In genomic region chr15:73051811-73052678, GRCh38 we compare ENCODE assay signal across 8 cellular contexts. TPM values are rescaled to one million over a fixed set of nuclear protein-coding genes. Genes with fewer than 3 reads are reported as not detected.
DNase-seq lines count a peak whose midpoint lies in the region; ATAC-seq, FAIRE-seq and TF ChIP-seq lines count a peak whose summit lies in the region.

NEO1 (plus strand) TSS chr15:73052463; CDS start chr15:73052676, 213 bp downstream.

- peak within 1 kb of the TSS in 1 of 2 experiments; percentile 72; a peak in 2 of 4 replicates for H4K8ac ChIP-seq in IMR-90 (ENCODE audit: low read depth in 2 of 2, low read length in 2 of 2)

- intact Hi-C loops in IMR-90 (cut with micrococcal nuclease): loop anchor here (2.0 to 5.0 kb wide), 2 partner anchors 50 to 255 kb away; no protein-coding TSS in a partner anchor

- H4K91ac ChIP-seq in IMR-90 (ENCODE audit: insufficient read depth, low read depth, low read length): 0 out of 2 replicates have a peak within 1 kb of the TSS, but pooled peaks have one; percentile 46

- H3K9me1 ChIP-seq in IMR-90 (ENCODE audit: insufficient read depth, low read length): no peaks in the 10 kb centered on the region; the same call in 1 of the 2 replicates

- peak within 1 kb of the TSS; percentile 56 for H3K27ac Mint-ChIP-seq in activated T-helper 17 cell treated with anti-CD3 and anti-CD28 coated beads, Interleukin-2, amount 50 U/mL, for 72 hours

- H3K4me3 ChIP-seq in IMR-90 (ENCODE audit: insufficient read depth, low read depth, low read length): peak within 1 kb of the TSS; percentile 90

- H3K9ac ChIP-seq in IMR-90 (ENCODE audit: low read depth, low read length): peak within 1 kb of the TSS; percentile 81

- H3K18ac ChIP-seq in IMR-90 (ENCODE audit: low read depth, low read length): peak within 1 kb of the TSS; percentile 77

- peak within 1 kb of the TSS; percentile 75 for H3K4me3 Mint-ChIP-seq in activated T-helper 17 cell treated with anti-CD3 and anti-CD28 coated beads, Interleukin-2, amount 50 U/mL, for 72 hours

- TF ChIP-seq RAD21 in IMR-90 (IDR thresholded peaks at IDR 0.05; ENCODE audit: low read length): no peak

- H3K9me3 ChIP-seq in IMR-90 (ENCODE audit: control insufficient read depth, insufficient read depth, low read length): no peaks in the 10 kb centered on the region

- peak within 1 kb of the TSS; percentile 77 for H3K4ac ChIP-seq in IMR-90 (ENCODE audit: low read depth, low read length)

- peaks cover 2% of the 10 kb centered on the region; the same call in 1 of the 2 replicates for H3K4me1 ChIP-seq in IMR-90 (ENCODE audit: control insufficient read depth, insufficient read depth, low read length)

- H3K79me1 ChIP-seq in IMR-90 (ENCODE audit: low read depth in 1 of 2, low read length in 2 of 2): peaks cover 0 to 27% of the 10 kb centered on the region in 2 experiments; a peak in 2 of 4 replicates

- H3K14ac ChIP-seq in IMR-90 (replicated peaks; ENCODE audit: low read depth, low read length): peak within 1 kb of the TSS; percentile 84

- no peaks in the 10 kb centered on the region for H3K36me3 ChIP-seq in IMR-90 (ENCODE audit: control insufficient read depth, insufficient read depth, low read length)

- H4K5ac ChIP-seq in IMR-90 (ENCODE audit: low read depth, low read length): peak within 1 kb of the TSS; percentile 92

- no peaks in the 10 kb centered on the region for H3K36me3 Mint-ChIP-seq in activated T-helper 17 cell treated with anti-CD3 and anti-CD28 coated beads, Interleukin-2, amount 50 U/mL, for 72 hours (ENCODE audit: low read depth)

- H3K9me3 Mint-ChIP-seq in activated T-helper 17 cell treated with anti-CD3 and anti-CD28 coated beads, Interleukin-2, amount 50 U/mL, for 72 hours: no peaks in the 10 kb centered on the region

- in situ Hi-C loops in IMR-90 (cut with MboI; ENCODE audit: low sequenced_read_pairs): no loop called here

- H2BK5ac ChIP-seq in IMR-90 (ENCODE audit: low read depth, low read length, poor library complexity, severe bottlenecking): peak within 1 kb of the TSS; percentile 87

- peak; percentile 44 for ATAC-seq in GM21367 (IDR thresholded peaks at IDR 0.05; ENCODE audit: unreplicated experiment)
- ATAC-seq in IMR-90 (ENCODE audit: low read depth): peak; percentile 93
- ATAC-seq in activated T-helper 17 cell treated with anti-CD3 and anti-CD28 coated beads, Interleukin-2, amount 50 U/mL, for 72 hours (replicated peaks): peak; percentile 84

- POLR2A ChIA-PET in IMR-90 (lab: Charles Lee; ENCODE audit: unreplicated experiment): no interaction called here

- peak within 1 kb of the TSS; percentile 99 for H3K4me2 ChIP-seq in IMR-90 (ENCODE audit: low read depth, low read length)

- WGBS in IMR-90 (ENCODE audit: extremely low coverage in 2 of 2, insufficient read length in 1 of 2), 2 experiments: 1% methylated on average over 13 of the region's 110 CpGs; no CpG with 5 or more reads in 1 of the 2 experiments

- dilution Hi-C loops in IMR-90 (cut with HindIII; ENCODE audit: low sequenced_read_pairs, unreplicated experiment): no loop called here

- FAIRE-seq in RCC 7860 (lab: Jason Lieb, UNC): no peak

- H3K23ac ChIP-seq in IMR-90 (ENCODE audit: low read depth, low read length): peak within 1 kb of the TSS; percentile 74

- H2AK9ac ChIP-seq in IMR-90 (replicated peaks; ENCODE audit: low read depth, low read length, poor library complexity): peak within 1 kb of the TSS; percentile 75

- H2AFZ ChIP-seq in IMR-90 (replicated peaks; ENCODE audit: low read length, poor library complexity): peak within 1 kb of the TSS; percentile 95

- peak within 1 kb of the TSS; percentile 91 for H3K27ac ChIP-seq in IMR-90 (ENCODE audit: insufficient read depth, low read length)

- H4K20me1 ChIP-seq in IMR-90 (ENCODE audit: insufficient read depth, low read length): peaks cover 16% of the 10 kb centered on the region; the same call in 1 of the 2 replicates

- peaks cover 10% of the 10 kb centered on the region for H3K27me3 ChIP-seq in IMR-90 (ENCODE audit: control insufficient read depth, insufficient read depth, low read length)

- H3K56ac ChIP-seq in IMR-90 (ENCODE audit: extremely low read depth, insufficient read depth, low read length): peak within 1 kb of the TSS; percentile 29; the same call in 1 of the 2 replicates

- TF ChIP-seq POLR2A in IMR-90 (IDR thresholded peaks at IDR 0.05; ENCODE audit: low read depth, low read length): no peak

- no peak within 1 kb of the TSS for H2BK20ac ChIP-seq in IMR-90 (ENCODE audit: low read depth, low read length)

- H3K4me1 Mint-ChIP-seq in activated T-helper 17 cell treated with anti-CD3 and anti-CD28 coated beads, Interleukin-2, amount 50 U/mL, for 72 hours: peaks cover 6% of the 10 kb centered on the region

- H2AK5ac ChIP-seq in IMR-90 (ENCODE audit: low read depth, low read length): peak within 1 kb of the TSS; percentile 59; the same call in 1 of the 2 replicates

- H3K27me3 Mint-ChIP-seq in activated T-helper 17 cell treated with anti-CD3 and anti-CD28 coated beads, Interleukin-2, amount 50 U/mL, for 72 hours: no peaks in the 10 kb centered on the region

- TF ChIP-seq CTCF in IMR-90 (conservative IDR thresholded peaks at IDR 0.05; ENCODE audit: low read depth, low read length): no peak

- peak within 1 kb of the TSS; percentile 2; the same call in 1 of the 3 replicates for H2BK15ac ChIP-seq in IMR-90 (ENCODE audit: low read depth, low read length)

- H2BK120ac ChIP-seq in IMR-90 (ENCODE audit: low read depth, low read length): peak within 1 kb of the TSS; percentile 75; the same call in 1 of the 2 replicates

- DNase-seq in C1 segment of cervical spinal cord (lab: John Stamatoyannopoulos, UW) (peak; percentile 58 to 98 (median 92)), IMR-90 (peak; percentile 70), RCC 7860 (ENCODE audit: low spot score) (peak; percentile 45), fibroblast of gingiva (ENCODE audit: low read depth) (peak; percentile 72), myocyte (ENCODE audit: low read depth) (peak; percentile 80)
- DNase-seq in stimulated activated CD8-positive, alpha-beta memory T cell treated with anti-CD3 and anti-CD28 coated beads, Interleukin-7, amount 100 ng/mL, for 24 hours (ENCODE audit: low read depth): peak; percentile 48

- CTCF ChIA-PET in IMR-90 (lab: Yijun Ruan, JAX): interaction anchor here (0.6 kb wide), 1 partner anchor 218 kb away, joined by 3 read pairs; no protein-coding TSS in a partner anchor

- BruUV-seq in IMR-90 (replicated peaks; lab: Mats Ljungman, UMichigan): no TSS peak

TF ChIP-seq in IMR-90, 13 proteins besides CTCF, POLR2A, EP300 and RAD21:
- peak; percentile 88; the same call in 1 of the 2 replicates for TF ChIP-seq MAZ (IDR thresholded peaks at IDR 0.05; ENCODE audit: borderline replicate concordance, low read depth, low read length)
- TF ChIP-seq SMC3 (IDR thresholded peaks at IDR 0.05; ENCODE audit: low read depth, low read length): no peak
TF ChIP-seq in IMR-90: peak in this region for 1.

RNA-seq across cellular contexts. Expression of gene NEO1, which starts in this region (rescaled TPM):
- 16.3 and 18.3 TPM in 2 replicates for total RNA-seq in IMR-90 (2012; rRNA removed)
- polyA plus RNA-seq in IMR-90 (2012; rRNA removed): 18.5 and 19.3 TPM in 2 replicates
- polyA plus RNA-seq in IMR-90 (2012; cell fraction: cytosol; rRNA removed): 6.7 and 15.3 TPM in 2 replicates
- polyA plus RNA-seq in IMR-90 (2012; cell fraction: nucleus; rRNA removed; ENCODE audit: low replicate concordance): 14.0 and 17.8 TPM in 2 replicates
- 1 to 10 TPM; 8.8 to 8.9 TPM for total RNA-seq in activated T-helper 17 cell treated with anti-CD3 and anti-CD28 coated beads, Interleukin-2, amount 50 U/mL, for 72 hours
- 3.5 and 4.5 TPM in 2 replicates for total RNA-seq in myocyte
- polyA plus RNA-seq in myocyte (2012): 2.3 TPM

Comparison
In these comparisons a context has a peak if more than half of its experiments do, and no peak if none do; other contexts are left out.
1. Peak in every context shown above with its lines: DNase-seq, ATAC-seq, H3K4me3 ChIP-seq and H3K27ac ChIP-seq.